ENCODE assay signal across 8 cellular contexts in the genomic region with DNA sequence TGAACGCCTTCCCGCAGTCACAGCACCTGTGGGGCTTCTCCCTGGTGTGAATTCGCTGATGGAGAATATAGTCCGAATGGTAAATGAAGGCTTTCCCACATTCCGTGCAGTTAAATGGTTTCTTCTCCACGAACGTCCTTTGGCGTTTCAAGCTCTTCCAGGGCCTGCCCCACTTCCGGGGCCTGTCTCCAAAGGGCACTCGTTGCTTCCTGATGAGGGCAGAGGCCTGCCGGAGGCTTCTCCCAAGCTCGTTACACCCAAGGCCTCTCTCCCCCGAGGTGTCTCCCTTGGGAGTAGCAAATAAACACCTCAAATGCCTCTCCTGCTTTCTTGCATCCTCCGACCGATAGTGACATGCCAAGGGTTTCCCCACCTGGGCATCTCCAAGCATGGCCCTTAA.
"Had no signal": no experiment of that assay in that cellular context is flagged by ENCODE, and none has a peak within 500 bp of the region (broad histone marks: within the 10 kb centered on the region; RNA-seq: fewer than 3 reads in every experiment).

No MANE protein-coding gene starts in this region.

- H3K4me3 ChIP-seq: GM23338, K562 had no signal

- H3K27ac ChIP-seq: HL-60 had no signal

- H2AFZ ChIP-seq: GM23338 had no signal

- ATAC-seq: GM23338, K562 had no signal

- DNase-seq: H9, HCEC 1CT, IMR-90 had no signal

- H3K4me2 ChIP-seq: GM23338 had no signal

- H3K27ac Mint-ChIP-seq: GM23338, H9 had no signal

- H3K4me3 Mint-ChIP-seq: GM23338, H9 had no signal

- H3K4me1 Mint-ChIP-seq: GM23338, H9 had no signal

- FAIRE-seq: H1, H54, K562 had no signal
